Comparison of ENCODE assay signal across 1 cellular context in the genomic region with DNA sequence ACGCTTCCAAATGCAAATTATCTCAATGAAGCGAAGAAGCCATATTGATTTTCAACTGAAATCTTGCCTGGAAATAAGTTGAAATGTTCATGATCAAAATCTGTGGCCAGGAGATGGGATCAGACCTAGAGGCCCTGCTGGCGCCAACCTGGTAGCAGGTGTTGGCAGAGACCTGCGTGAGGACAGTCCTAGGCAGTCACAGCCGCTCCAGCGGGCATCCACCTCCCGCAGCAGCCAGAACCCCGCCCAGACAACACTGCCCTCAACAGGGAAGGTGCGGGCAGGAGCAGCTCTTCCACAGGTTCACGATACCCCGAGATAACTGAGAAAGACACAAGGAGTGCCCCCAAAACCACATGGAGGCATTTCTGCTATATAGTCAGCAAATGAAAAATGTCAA.
TF ChIP-seq lines count a peak whose summit lies in the region.

No MANE protein-coding gene starts in this region.

TF ChIP-seq in WTC11, 78 proteins besides CTCF, POLR2A, EP300 and RAD21:
- TF ChIP-seq, protein P1, sequence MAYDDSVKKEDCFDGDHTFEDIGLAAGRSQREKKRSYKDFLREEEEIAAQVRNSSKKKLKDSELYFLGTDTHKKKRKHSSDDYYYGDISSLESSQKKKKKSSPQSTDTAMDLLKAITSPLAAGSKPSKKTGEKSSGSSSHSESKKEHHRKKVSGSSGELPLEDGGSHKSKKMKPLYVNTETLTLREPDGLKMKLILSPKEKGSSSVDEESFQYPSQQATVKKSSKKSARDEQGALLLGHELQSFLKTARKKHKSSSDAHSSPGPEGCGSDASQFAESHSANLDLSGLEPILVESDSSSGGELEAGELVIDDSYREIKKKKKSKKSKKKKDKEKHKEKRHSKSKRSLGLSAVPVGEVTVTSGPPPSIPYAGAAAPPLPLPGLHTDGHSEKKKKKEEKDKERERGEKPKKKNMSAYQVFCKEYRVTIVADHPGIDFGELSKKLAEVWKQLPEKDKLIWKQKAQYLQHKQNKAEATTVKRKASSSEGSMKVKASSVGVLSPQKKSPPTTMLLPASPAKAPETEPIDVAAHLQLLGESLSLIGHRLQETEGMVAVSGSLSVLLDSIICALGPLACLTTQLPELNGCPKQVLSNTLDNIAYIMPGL (CRISPR knock-in tag; IDR thresholded peaks at IDR 0.05) = no peak
- TF ChIP-seq NR3C1 (CRISPR knock-in tag; conservative IDR thresholded peaks at IDR 0.05; ENCODE audit: low read depth) (no peak), ZNF671 (CRISPR knock-in tag; IDR thresholded peaks at IDR 0.05) (no peak), ATF1 (CRISPR knock-in tag; IDR thresholded peaks at IDR 0.05) (no peak), ZBTB43 (CRISPR knock-in tag; IDR thresholded peaks at IDR 0.05) (no peak)
- TF ChIP-seq, protein P2, sequence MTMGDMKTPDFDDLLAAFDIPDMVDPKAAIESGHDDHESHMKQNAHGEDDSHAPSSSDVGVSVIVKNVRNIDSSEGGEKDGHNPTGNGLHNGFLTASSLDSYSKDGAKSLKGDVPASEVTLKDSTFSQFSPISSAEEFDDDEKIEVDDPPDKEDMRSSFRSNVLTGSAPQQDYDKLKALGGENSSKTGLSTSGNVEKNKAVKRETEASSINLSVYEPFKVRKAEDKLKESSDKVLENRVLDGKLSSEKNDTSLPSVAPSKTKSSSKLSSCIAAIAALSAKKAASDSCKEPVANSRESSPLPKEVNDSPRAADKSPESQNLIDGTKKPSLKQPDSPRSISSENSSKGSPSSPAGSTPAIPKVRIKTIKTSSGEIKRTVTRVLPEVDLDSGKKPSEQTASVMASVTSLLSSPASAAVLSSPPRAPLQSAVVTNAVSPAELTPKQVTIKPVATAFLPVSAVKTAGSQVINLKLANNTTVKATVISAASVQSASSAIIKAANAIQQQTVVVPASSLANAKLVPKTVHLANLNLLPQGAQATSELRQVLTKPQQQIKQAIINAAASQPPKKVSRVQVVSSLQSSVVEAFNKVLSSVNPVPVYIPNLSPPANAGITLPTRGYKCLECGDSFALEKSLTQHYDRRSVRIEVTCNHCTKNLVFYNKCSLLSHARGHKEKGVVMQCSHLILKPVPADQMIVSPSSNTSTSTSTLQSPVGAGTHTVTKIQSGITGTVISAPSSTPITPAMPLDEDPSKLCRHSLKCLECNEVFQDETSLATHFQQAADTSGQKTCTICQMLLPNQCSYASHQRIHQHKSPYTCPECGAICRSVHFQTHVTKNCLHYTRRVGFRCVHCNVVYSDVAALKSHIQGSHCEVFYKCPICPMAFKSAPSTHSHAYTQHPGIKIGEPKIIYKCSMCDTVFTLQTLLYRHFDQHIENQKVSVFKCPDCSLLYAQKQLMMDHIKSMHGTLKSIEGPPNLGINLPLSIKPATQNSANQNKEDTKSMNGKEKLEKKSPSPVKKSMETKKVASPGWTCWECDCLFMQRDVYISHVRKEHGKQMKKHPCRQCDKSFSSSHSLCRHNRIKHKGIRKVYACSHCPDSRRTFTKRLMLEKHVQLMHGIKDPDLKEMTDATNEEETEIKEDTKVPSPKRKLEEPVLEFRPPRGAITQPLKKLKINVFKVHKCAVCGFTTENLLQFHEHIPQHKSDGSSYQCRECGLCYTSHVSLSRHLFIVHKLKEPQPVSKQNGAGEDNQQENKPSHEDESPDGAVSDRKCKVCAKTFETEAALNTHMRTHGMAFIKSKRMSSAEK (CRISPR knock-in tag; IDR thresholded peaks at IDR 0.05; ENCODE audit: borderline replicate concordance) = no peak
